1 cellular context compared by ENCODE assay signal in the genomic region with DNA sequence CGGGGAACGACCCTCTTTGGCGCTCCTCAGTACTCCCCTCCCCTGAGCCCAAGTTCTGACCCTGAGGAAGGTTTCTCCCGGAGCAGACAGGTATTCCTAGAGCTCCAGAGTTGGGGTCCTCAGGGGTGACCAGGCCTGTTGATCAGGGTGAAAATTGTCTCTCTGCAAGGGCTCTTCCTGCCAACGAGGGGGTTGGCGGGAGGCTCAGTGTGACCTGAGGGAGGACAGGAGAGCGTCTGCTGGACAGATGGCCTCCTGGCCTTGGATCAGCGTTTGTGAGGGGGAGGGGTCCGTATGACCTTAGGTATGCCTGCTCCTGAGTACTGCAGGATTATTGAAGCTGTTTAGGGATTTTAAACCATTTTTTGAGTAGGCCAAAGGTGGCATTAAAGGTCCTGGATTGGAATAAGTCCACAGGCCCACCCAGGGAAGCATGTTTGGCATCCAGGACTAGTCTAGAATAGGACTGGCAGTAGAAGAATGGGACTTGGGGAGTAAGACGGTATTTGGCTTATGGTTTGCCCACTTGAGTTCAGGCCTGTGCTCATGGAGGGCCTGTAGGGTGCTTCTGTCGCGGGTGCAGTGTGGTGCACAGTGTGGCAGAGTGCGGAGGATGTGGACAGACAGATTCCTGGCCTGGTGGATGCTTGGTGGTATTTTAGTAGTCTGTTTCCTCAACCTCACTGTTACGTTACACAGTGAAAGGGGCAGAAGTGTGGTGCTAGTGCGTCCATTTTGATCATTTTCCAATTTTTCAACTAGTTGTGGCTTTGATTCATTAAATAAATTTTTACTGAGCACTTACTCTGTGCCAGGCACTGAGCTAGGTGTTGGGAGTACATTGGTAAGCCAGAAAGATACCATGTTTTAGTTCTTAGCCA.
TF ChIP-seq lines count a peak whose summit lies in the region.

No MANE protein-coding gene starts in this region.

TF ChIP-seq in neural cell, 6 proteins besides CTCF, POLR2A, EP300 and RAD21 (continued from another document):
- TF ChIP-seq REST (IDR thresholded peaks at IDR 0.05; ENCODE audit: borderline replicate concordance) (no peak), MXI1 (conservative IDR thresholded peaks at IDR 0.05; ENCODE audit: poor library complexity, severe bottlenecking) (no peak)
